In the genomic region with DNA sequence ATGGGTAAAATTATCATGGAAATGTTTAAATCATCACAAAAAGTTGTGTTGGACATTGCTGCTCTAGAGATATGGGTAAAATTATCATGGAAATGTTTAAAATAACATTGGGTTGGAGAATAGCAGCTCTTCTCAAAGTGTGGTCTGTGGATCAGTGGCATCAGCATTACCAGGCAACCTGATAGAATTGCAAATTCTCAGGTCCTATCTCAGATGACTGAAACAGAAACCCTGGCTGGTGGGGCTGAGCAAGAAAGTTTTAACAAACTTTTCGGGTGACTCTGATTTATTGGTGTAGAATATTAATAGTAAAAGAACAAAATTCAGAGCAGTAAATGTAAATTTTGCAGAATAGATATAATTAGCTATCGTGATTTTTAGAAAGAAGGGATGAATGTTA, we compare ENCODE assay signal across 16 cellular contexts. TPM values are rescaled to one million over a fixed set of nuclear protein-coding genes. Genes with fewer than 3 reads are reported as not detected.
DNase-seq lines count a peak whose midpoint lies in the region; ATAC-seq and TF ChIP-seq lines count a peak whose summit lies in the region.
"Had no signal": no experiment of that assay in that cellular context is flagged by ENCODE, and none has a peak within 500 bp of the region (broad histone marks: within the 10 kb centered on the region; RNA-seq: fewer than 3 reads in every experiment).

No MANE protein-coding gene starts in this region.

- no peaks in the 10 kb centered on the region for H3K9me3 Mint-ChIP-seq in stimulated activated naive CD8-positive, alpha-beta T cell treated with anti-CD3 and anti-CD28 coated beads, Interleukin-15, amount 100 ng/mL, for 72 hours

- ATAC-seq in stimulated activated naive CD8-positive, alpha-beta T cell treated with anti-CD3 and anti-CD28 coated beads, Interleukin-15, amount 100 ng/mL, for 72 hours: peak; percentile 54
- no peak for ATAC-seq in stimulated activated naive CD8-positive, alpha-beta T cell treated with anti-CD3 and anti-CD28 coated beads, Interleukin-15, Interleukin-2, amounts not matched to agents 100 U/mL and 50 U/mL, for 24 hours
- ATAC-seq in GM21723 (IDR thresholded peaks at IDR 0.05; ENCODE audit: unreplicated experiment) (peak; percentile 67), HG03103 (IDR thresholded peaks at IDR 0.05; ENCODE audit: low read depth, unreplicated experiment) (peak; percentile 59), foreskin keratinocyte (no peak)

- peak overlapping the region in 1 of 2 donors; percentile 15 for H3K27ac Mint-ChIP-seq in stimulated activated naive CD8-positive, alpha-beta T cell treated with anti-CD3 and anti-CD28 coated beads, Interleukin-15, amount 100 ng/mL, for 72 hours

- no peaks in the 10 kb centered on the region for H3K27me3 ChIP-seq in foreskin keratinocyte
- H3K27me3 ChIP-seq: adrenal gland had no signal

- peaks cover 57% of the 10 kb centered on the region for H3K4me1 Mint-ChIP-seq in stimulated activated naive CD8-positive, alpha-beta T cell treated with anti-CD3 and anti-CD28 coated beads, Interleukin-15, amount 100 ng/mL, for 72 hours

- no peak overlapping the region for H3K4me3 Mint-ChIP-seq in stimulated activated naive CD8-positive, alpha-beta T cell treated with anti-CD3 and anti-CD28 coated beads, Interleukin-15, amount 100 ng/mL, for 72 hours

- H3K27me3 Mint-ChIP-seq in stimulated activated naive CD8-positive, alpha-beta T cell treated with anti-CD3 and anti-CD28 coated beads, Interleukin-15, amount 100 ng/mL, for 72 hours: no peaks in the 10 kb centered on the region

- TF ChIP-seq CTCF in foreskin keratinocyte (conservative IDR thresholded peaks at IDR 0.05): no peak

- peaks cover 4% of the 10 kb centered on the region for H3K4me1 ChIP-seq in foreskin keratinocyte

- intact Hi-C loops in head of caudate nucleus (cut with DNase I): loop anchor here (5.0 to 10.0 kb wide), 3 partner anchors 113 to 727 kb away; no protein-coding TSS in a partner anchor

- DNase-seq in stimulated activated naive CD8-positive, alpha-beta T cell treated with anti-CD3 and anti-CD28 coated beads, Interleukin-15, amount 100 ng/mL, for 72 hours: no peak
- no peak for DNase-seq in stimulated activated naive CD8-positive, alpha-beta T cell treated with anti-CD3 and anti-CD28 coated beads, Interleukin-15, Interleukin-2, amounts not matched to agents 100 U/mL and 50 U/mL, for 24 hours
- DNase-seq in foreskin keratinocyte (no peak), D341Med (ENCODE audit: low spot score) (no peak), head of caudate nucleus (no peak), AG08395 (ENCODE audit: low spot score) (no peak)
- DNase-seq: adrenal gland, Calu3, HCEC 1CT, IMR-90, mesenchymal stem cell, NCI-H1436 treated with DMSO at 0.1 percent for 48 hours, NCI-H774, SIG-M5 had no signal

- no peak overlapping the region for H3K27ac ChIP-seq in foreskin keratinocyte
- H3K27ac ChIP-seq: adrenal gland had no signal

RNA-seq across cellular contexts. Expression of a gene that starts 28.9 kb away (rescaled TPM):
- 14.9 and 16.8 TPM in 2 replicates for total RNA-seq in foreskin keratinocyte
- polyA plus RNA-seq in foreskin keratinocyte: 7.6 and 7.8 TPM in 2 replicates

RNA-seq across cellular contexts. Expression of a gene that starts 41.4 kb away (rescaled TPM):
- 15.1 and 15.9 TPM in 2 replicates for total RNA-seq in foreskin keratinocyte
- polyA plus RNA-seq in foreskin keratinocyte: 2.3 and 2.4 TPM in 2 replicates

Comparison
In these comparisons a context has a peak if more than half of its experiments do, and no peak if none do; other contexts are left out.
1. ATAC-seq: peak in stimulated activated naive CD8-positive, alpha-beta T cell treated with anti-CD3 and anti-CD28 coated beads, Interleukin-15, amount 100 ng/mL, for 72 hours (single experiment), GM21723 (single experiment) and HG03103 (single experiment); none in stimulated activated naive CD8-positive, alpha-beta T cell treated with anti-CD3 and anti-CD28 coated beads, Interleukin-15, Interleukin-2, amounts not matched to agents 100 U/mL and 50 U/mL, for 24 hours (single experiment) and foreskin keratinocyte (single experiment).